In genomic region chr7:124295289-124295688, GRCh38 we compare ENCODE assay signal across 35 cellular contexts.
"Had no signal": no experiment of that assay in that cellular context is flagged by ENCODE, and none has a peak within 500 bp of the region (broad histone marks: within the 10 kb centered on the region; RNA-seq: fewer than 3 reads in every experiment).

No MANE protein-coding gene starts in this region.

- H3K27me3 ChIP-seq: MG63 had no signal

- H3K9me3 ChIP-seq: MG63 had no signal

- H3K4me3 ChIP-seq: MG63 had no signal

- DNase-seq: Kasumi-1, MG63, MM.1S, MV-4-11, NCI-H1048, NCI-H1092, NCI-H1092 treated with DMSO at 0.1 percent for 48 hours, NCI-H1105, NCI-H1105 treated with DMSO at 0.1 percent for 48 hours, NCI-H1417, NCI-H1417 treated with DMSO at 0.1 percent for 48 hours, NCI-H1436, NCI-H1436 treated with DMSO at 0.1 percent for 48 hours, NCI-H146, NCI-H1694, NCI-H1694 treated with DMSO at 0.1 percent for 48 hours, NCI-H187, NCI-H187 treated with DMSO at 0.1 percent for 48 hours, NCI-H1930, NCI-H2029, NCI-H2029 treated with DMSO at 0.1 percent for 48 hours, NCI-H2081, NCI-H2081 treated with DMSO at 0.1 percent for 48 hours, NCI-H2107, NCI-H2171, NCI-H2171 treated with DMSO at 0.1 percent for 48 hours, NCI-H2227 treated with DMSO at 0.1 percent for 48 hours, NCI-H226, NCI-H345, NCI-H446, NCI-H446 treated with DMSO at 0.1 percent for 48 hours, NCI-H510A, NCI-H510A treated with DMSO at 0.1 percent for 48 hours, NCI-H524, NCI-H524 treated with DMSO at 0.1 percent for 48 hours had no signal

- H3K36me3 ChIP-seq: MG63 had no signal
